Comparison of ENCODE assay signal across 37 cellular contexts in the genomic region with DNA sequence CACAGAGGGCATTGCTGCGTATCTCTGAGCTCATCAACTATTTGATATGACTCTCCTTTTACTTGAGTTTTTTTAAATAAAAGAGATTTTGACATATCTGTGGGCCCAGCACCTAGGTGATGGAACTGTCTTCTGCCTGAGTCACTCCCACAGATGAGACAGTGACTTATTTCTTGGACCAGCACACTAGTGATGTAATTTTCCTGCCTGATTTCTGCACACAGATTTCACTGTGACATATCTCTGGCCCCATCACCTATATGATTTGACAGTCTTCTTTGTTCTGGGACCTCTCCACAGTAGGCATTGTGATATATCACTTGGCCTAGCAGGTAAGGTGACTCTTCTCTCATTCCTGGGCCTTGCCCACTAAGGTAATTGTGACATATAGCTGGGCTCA.
"Had no signal": no experiment of that assay in that cellular context is flagged by ENCODE, and none has a peak within 500 bp of the region (broad histone marks: within the 10 kb centered on the region; RNA-seq: fewer than 3 reads in every experiment).

No MANE protein-coding gene starts in this region.

- H3K27me3 ChIP-seq: adrenal gland, ascending aorta, body of pancreas, brain microvascular endothelial cell, breast epithelium, cardiac muscle cell had no signal

- H3K27ac ChIP-seq: adrenal gland, ascending aorta, body of pancreas, brain microvascular endothelial cell, breast epithelium, cardiac muscle cell had no signal

- DNase-seq: activated effector memory CD4-positive, alpha-beta T cell treated with anti-CD3 and anti-CD28 coated beads, Interleukin-2, amount 50 U/mL, for 16 hours; activated effector memory CD4-positive, alpha-beta T cell treated with Interleukin-2 at 50 U/mL for 16 hours; activated gamma-delta T cell; activated gamma-delta T cell treated with Interleukin-2 at 50 U/mL for 16 hours; activated naive CD4-positive, alpha-beta T cell; activated naive CD4-positive, alpha-beta T cell treated with anti-CD3 and anti-CD28 coated beads for 36 hours; activated naive CD4-positive, alpha-beta T cell treated with anti-CD3 and anti-CD28 coated beads, Interleukin-2, amount 10 ng/mL, durations not matched to agents 7 days and 5 days; activated naive CD4-positive, alpha-beta T cell treated with anti-CD3 and anti-CD28 coated beads, Interleukin-2, amount 50 U/mL, for 16 hours; activated naive CD4-positive, alpha-beta T cell treated with Interleukin-2 at 50 U/mL for 16 hours; activated naive CD8-positive, alpha-beta T cell treated with anti-CD3 and anti-CD28 coated beads for 36 hours; activated naive CD8-positive, alpha-beta T cell treated with anti-CD3 and anti-CD28 coated beads, Interleukin-2, amount 10 ng/mL, durations not matched to agents 7 days and 5 days; activated naive CD8-positive, alpha-beta T cell treated with anti-CD3 and anti-CD28 coated beads, Interleukin-2, amount 50 U/mL, for 24 hours; activated T-cell treated with anti-CD3 and anti-CD28 coated beads for 4 hours; activated T-cell treated with anti-CD3 and anti-CD28 coated beads, Interleukin-2, amount 50 U/mL, for 1 hour; activated T-cell treated with anti-CD3 and anti-CD28 coated beads, Interleukin-2, amount 50 U/mL, for 24 hours; activated T-cell treated with anti-CD3 and anti-CD28 coated beads, Interleukin-2, amount 50 U/mL, for 4 hours; activated T-cell treated with anti-CD3 and anti-CD28 coated beads, Interleukin-2, amount 50 U/mL, for 48 hours; activated T-cell treated with anti-CD3 and anti-CD28 coated beads, Interleukin-2, amount 50 U/mL, for 72 hours; adrenal gland; amygdala; anterior cingulate cortex; aorta; body of pancreas; brain microvascular endothelial cell; central memory CD4-positive, alpha-beta T cell; cerebellar nuclear complex had no signal

- H3K36me3 Mint-ChIP-seq: activated naive CD4-positive, alpha-beta T cell treated with anti-CD3 and anti-CD28 coated beads, Interleukin-2, amount 10 ng/mL, durations not matched to agents 7 days and 5 days; activated naive CD4-positive, alpha-beta T cell treated with anti-CD3 and anti-CD28 coated beads, Interleukin-2, amount 50 U/mL, for 24 hours; activated naive CD8-positive, alpha-beta T cell; activated naive CD8-positive, alpha-beta T cell treated with anti-CD3 and anti-CD28 coated beads, Interleukin-2, amount 10 ng/mL, durations not matched to agents 7 days and 5 days; brain had no signal

- H3K4me3 ChIP-seq: adrenal gland, ascending aorta, body of pancreas, breast epithelium, cardiac muscle cell had no signal

- ATAC-seq: activated naive CD4-positive, alpha-beta T cell treated with anti-CD3 and anti-CD28 coated beads, Interleukin-2, amount 50 U/mL, for 72 hours; activated naive CD8-positive, alpha-beta T cell treated with anti-CD3 and anti-CD28 coated beads, Interleukin-2, amount 50 U/mL, for 24 hours; activated T-cell treated with anti-CD3 and anti-CD28 coated beads, Interleukin-2, amount 50 U/mL, for 4 hours; activated T-helper 17 cell treated with anti-CD3 and anti-CD28 coated beads, Interleukin-2, amount 50 U/mL, for 72 hours; body of pancreas had no signal

- H3K27ac Mint-ChIP-seq: activated naive CD4-positive, alpha-beta T cell treated with anti-CD3 and anti-CD28 coated beads for 36 hours; activated naive CD4-positive, alpha-beta T cell treated with anti-CD3 and anti-CD28 coated beads, Interleukin-2, amount 10 ng/mL, durations not matched to agents 7 days and 5 days; activated naive CD4-positive, alpha-beta T cell treated with anti-CD3 and anti-CD28 coated beads, Interleukin-2, amount 50 U/mL, for 24 hours; activated naive CD4-positive, alpha-beta T cell treated with anti-CD3 and anti-CD28 coated beads, Interleukin-2, amount 50 U/mL, for 72 hours; activated naive CD8-positive, alpha-beta T cell; activated naive CD8-positive, alpha-beta T cell treated with anti-CD3 and anti-CD28 coated beads for 36 hours; activated naive CD8-positive, alpha-beta T cell treated with anti-CD3 and anti-CD28 coated beads, Interleukin-2, amount 10 ng/mL, durations not matched to agents 7 days and 5 days; activated naive CD8-positive, alpha-beta T cell treated with anti-CD3 and anti-CD28 coated beads, Interleukin-2, amount 50 U/mL, for 24 hours; activated T-cell treated with anti-CD3 and anti-CD28 coated beads, Interleukin-2, amount 50 U/mL, for 24 hours; activated T-cell treated with anti-CD3 and anti-CD28 coated beads, Interleukin-2, amount 50 U/mL, for 72 hours; activated T-helper 1 cell treated with anti-CD3 and anti-CD28 coated beads, Interleukin-12 subunit alpha, Interleukin-12 subunit beta, Interleukin-2, Interleukin-4 antibody, amounts not matched to agents 30 ng/mL and 10 ng/mL and 1 ng/mL, durations not matched to agents 14 hours and 24 hours and 36 hours; activated T-helper 17 cell treated with anti-CD3 and anti-CD28 coated beads, Interleukin-2, amount 50 U/mL, for 72 hours; activated T-helper 2 cell treated with anti-CD3 and anti-CD28 coated beads, Interferon-gamma antibody, Interleukin-2, Interleukin-4, amounts not matched to agents 10 μg/mL and 5 μg/mL and 100 μg/mL, durations not matched to agents 14 hours and 24 hours and 36 hours; brain had no signal

- H3K9me3 ChIP-seq: adrenal gland, body of pancreas had no signal

- H3K36me3 ChIP-seq: adrenal gland, ascending aorta, brain microvascular endothelial cell, breast epithelium, cardiac muscle cell had no signal

- H3K4me3 Mint-ChIP-seq: activated naive CD4-positive, alpha-beta T cell treated with anti-CD3 and anti-CD28 coated beads for 36 hours; activated naive CD4-positive, alpha-beta T cell treated with anti-CD3 and anti-CD28 coated beads, Interleukin-2, amount 10 ng/mL, durations not matched to agents 7 days and 5 days; activated naive CD4-positive, alpha-beta T cell treated with anti-CD3 and anti-CD28 coated beads, Interleukin-2, amount 50 U/mL, for 24 hours; activated naive CD8-positive, alpha-beta T cell; activated naive CD8-positive, alpha-beta T cell treated with anti-CD3 and anti-CD28 coated beads for 36 hours; activated naive CD8-positive, alpha-beta T cell treated with anti-CD3 and anti-CD28 coated beads, Interleukin-2, amount 10 ng/mL, durations not matched to agents 7 days and 5 days; activated naive CD8-positive, alpha-beta T cell treated with anti-CD3 and anti-CD28 coated beads, Interleukin-2, amount 50 U/mL, for 24 hours; activated T-cell treated with anti-CD3 and anti-CD28 coated beads, Interleukin-2, amount 50 U/mL, for 24 hours; activated T-cell treated with anti-CD3 and anti-CD28 coated beads, Interleukin-2, amount 50 U/mL, for 4 hours; activated T-cell treated with anti-CD3 and anti-CD28 coated beads, Interleukin-2, amount 50 U/mL, for 72 hours; activated T-helper 1 cell treated with anti-CD3 and anti-CD28 coated beads, Interleukin-12 subunit alpha, Interleukin-12 subunit beta, Interleukin-2, Interleukin-4 antibody, amounts not matched to agents 30 ng/mL and 10 ng/mL and 1 ng/mL, durations not matched to agents 14 hours and 24 hours and 36 hours; activated T-helper 17 cell treated with anti-CD3 and anti-CD28 coated beads, Interleukin-2, amount 50 U/mL, for 72 hours; brain; central memory CD8-positive, alpha-beta T cell had no signal

- H3K4me1 ChIP-seq: adrenal gland, ascending aorta, body of pancreas, breast epithelium had no signal

- H3K4me1 Mint-ChIP-seq: activated naive CD4-positive, alpha-beta T cell treated with anti-CD3 and anti-CD28 coated beads, Interleukin-2, amount 10 ng/mL, durations not matched to agents 7 days and 5 days; activated naive CD4-positive, alpha-beta T cell treated with anti-CD3 and anti-CD28 coated beads, Interleukin-2, amount 50 U/mL, for 24 hours; activated naive CD8-positive, alpha-beta T cell treated with anti-CD3 and anti-CD28 coated beads for 36 hours; activated naive CD8-positive, alpha-beta T cell treated with anti-CD3 and anti-CD28 coated beads, Interleukin-2, amount 10 ng/mL, durations not matched to agents 7 days and 5 days; activated naive CD8-positive, alpha-beta T cell treated with anti-CD3 and anti-CD28 coated beads, Interleukin-2, amount 50 U/mL, for 24 hours; activated T-helper 17 cell treated with anti-CD3 and anti-CD28 coated beads, Interleukin-2, amount 50 U/mL, for 72 hours; brain; central memory CD8-positive, alpha-beta T cell had no signal
